9 cellular contexts compared by ENCODE assay signal in genomic region chr6:85464722-85465150, GRCh38. TPM values are rescaled to one million over a fixed set of nuclear protein-coding genes. Genes with fewer than 3 reads are reported as not detected.
A peak's percentile ranks its signal among the peaks of the same experiment; 100 is the strongest.
DNase-seq lines count a peak whose midpoint lies in the region; ATAC-seq and TF ChIP-seq lines count a peak whose summit lies in the region.
"Had no signal": no experiment of that assay in that cellular context is flagged by ENCODE, and none has a peak within 500 bp of the region (broad histone marks: within the 10 kb centered on the region; RNA-seq: fewer than 3 reads in every experiment).

No MANE protein-coding gene starts in this region.

- H3K4me3 ChIP-seq in KMS-11 (IDR thresholded peaks at IDR 0.05; ENCODE audit: insufficient read depth, low read depth, low read length): no peak overlapping the region

- no peak for TF ChIP-seq CTCF in KMS-11 (conservative IDR thresholded peaks at IDR 0.05; ENCODE audit: low read depth, low read length)

- H2AFZ ChIP-seq in KMS-11 (ENCODE audit: low read depth): no peak overlapping the region

- peaks cover 2% of the 10 kb centered on the region for H3K27me3 Mint-ChIP-seq in activated T-helper 1 cell treated with anti-CD3 and anti-CD28 coated beads, Interleukin-12 subunit alpha, Interleukin-12 subunit beta, Interleukin-2, Interleukin-4 antibody, amounts not matched to agents 30 ng/mL and 10 ng/mL and 1 ng/mL, durations not matched to agents 14 hours and 24 hours and 36 hours (ENCODE audit: insufficient read depth)

- 0 out of 2 replicates have a peak overlapping the region, but pooled peaks have one; percentile 68 for H3K4me2 ChIP-seq in KMS-11

- DNase-seq in AG08396 (ENCODE audit: low spot score) (peak; percentile 41), kidney tubule cell (ENCODE audit: low spot score) (peak; percentile 98)
- no peak for DNase-seq in activated T-helper 1 cell treated with anti-CD3 and anti-CD28 coated beads, Interleukin-12 subunit alpha, Interleukin-12 subunit beta, Interleukin-2, Interleukin-4 antibody, amounts not matched to agents 30 ng/mL and 10 ng/mL and 1 ng/mL, durations not matched to agents 14 hours and 24 hours and 36 hours (ENCODE audit: low spot score)
- no peak for DNase-seq in effector CD8-positive, alpha-beta T cell (lab: John Stamatoyannopoulos, UW)

- peaks cover 73% of the 10 kb centered on the region for H3K4me1 ChIP-seq in KMS-11 (ENCODE audit: low read depth, poor library complexity, severe bottlenecking)

- H3K79me2 ChIP-seq in KMS-11 (ENCODE audit: insufficient read depth, low read depth): no peaks in the 10 kb centered on the region

- H3K4me1 Mint-ChIP-seq in activated T-helper 1 cell treated with anti-CD3 and anti-CD28 coated beads, Interleukin-12 subunit alpha, Interleukin-12 subunit beta, Interleukin-2, Interleukin-4 antibody, amounts not matched to agents 30 ng/mL and 10 ng/mL and 1 ng/mL, durations not matched to agents 14 hours and 24 hours and 36 hours (ENCODE audit: low read depth): peaks cover 71% of the 10 kb centered on the region

- H3K9ac ChIP-seq in KMS-11: no peak overlapping the region

- H3K36me3 ChIP-seq in KMS-11 (ENCODE audit: insufficient read depth): no peaks in the 10 kb centered on the region

- no peaks in the 10 kb centered on the region for H3K27me3 ChIP-seq in KMS-11 (ENCODE audit: insufficient read depth, low read depth)

- H3K4me3 Mint-ChIP-seq in activated T-helper 1 cell treated with anti-CD3 and anti-CD28 coated beads, Interleukin-12 subunit alpha, Interleukin-12 subunit beta, Interleukin-2, Interleukin-4 antibody, amounts not matched to agents 30 ng/mL and 10 ng/mL and 1 ng/mL, durations not matched to agents 14 hours and 24 hours and 36 hours: peak overlapping the region; percentile 43
- H3K4me3 Mint-ChIP-seq: type B pancreatic cell had no signal

- ATAC-seq in GM18870 (IDR thresholded peaks at IDR 0.05; ENCODE audit: unreplicated experiment): no peak
- no peak for ATAC-seq in GM18520 (IDR thresholded peaks at IDR 0.05; ENCODE audit: unreplicated experiment)
- ATAC-seq in HG03097 (IDR thresholded peaks at IDR 0.05; ENCODE audit: low FRiP score, unreplicated experiment): no peak

- peaks cover 11% of the 10 kb centered on the region for H3K36me3 Mint-ChIP-seq in activated T-helper 1 cell treated with anti-CD3 and anti-CD28 coated beads, Interleukin-12 subunit alpha, Interleukin-12 subunit beta, Interleukin-2, Interleukin-4 antibody, amounts not matched to agents 30 ng/mL and 10 ng/mL and 1 ng/mL, durations not matched to agents 14 hours and 24 hours and 36 hours (ENCODE audit: low read depth)
- H3K36me3 Mint-ChIP-seq: type B pancreatic cell had no signal

- peak overlapping the region; percentile 90 for H3K27ac Mint-ChIP-seq in activated T-helper 1 cell treated with anti-CD3 and anti-CD28 coated beads, Interleukin-12 subunit alpha, Interleukin-12 subunit beta, Interleukin-2, Interleukin-4 antibody, amounts not matched to agents 30 ng/mL and 10 ng/mL and 1 ng/mL, durations not matched to agents 14 hours and 24 hours and 36 hours
- H3K27ac Mint-ChIP-seq: type B pancreatic cell had no signal

- no peak overlapping the region for H3K27ac ChIP-seq in KMS-11

- no peaks in the 10 kb centered on the region for H3K9me3 Mint-ChIP-seq in activated T-helper 1 cell treated with anti-CD3 and anti-CD28 coated beads, Interleukin-12 subunit alpha, Interleukin-12 subunit beta, Interleukin-2, Interleukin-4 antibody, amounts not matched to agents 30 ng/mL and 10 ng/mL and 1 ng/mL, durations not matched to agents 14 hours and 24 hours and 36 hours
- H3K9me3 Mint-ChIP-seq: type B pancreatic cell had no signal

- intact Hi-C loops in activated T-helper 1 cell treated with anti-CD3 and anti-CD28 coated beads, Interleukin-12 subunit alpha, Interleukin-12 subunit beta, Interleukin-2, Interleukin-4 antibody, amounts not matched to agents 30 ng/mL and 10 ng/mL and 1 ng/mL, durations not matched to agents 14 hours and 24 hours and 36 hours (cut with micrococcal nuclease): loop anchor here (1.0 to 5.0 kb wide), 7 partner anchors 19 to 1237 kb away; partner anchors contain the start of genes CEP162 and SYNCRIP

- no peaks in the 10 kb centered on the region for H4K20me1 ChIP-seq in KMS-11 (ENCODE audit: insufficient read depth)

RNA-seq across cellular contexts. Expression of gene NT5E, which starts 14.9 kb away (rescaled TPM):
- 12.5 and 15.2 TPM in 2 replicates for total RNA-seq in activated T-helper 1 cell treated with anti-CD3 and anti-CD28 coated beads, Interleukin-12 subunit alpha, Interleukin-12 subunit beta, Interleukin-2, Interleukin-4 antibody, amounts not matched to agents 30 ng/mL and 10 ng/mL and 1 ng/mL, durations not matched to agents 14 hours and 24 hours and 36 hours

Comparison
In these comparisons a context has a peak if more than half of its experiments do, and no peak if none do; other contexts are left out.
1. DNase-seq: peak in AG08396 (single experiment) and kidney tubule cell (single experiment); none in activated T-helper 1 cell treated with anti-CD3 and anti-CD28 coated beads, Interleukin-12 subunit alpha, Interleukin-12 subunit beta, Interleukin-2, Interleukin-4 antibody, amounts not matched to agents 30 ng/mL and 10 ng/mL and 1 ng/mL, durations not matched to agents 14 hours and 24 hours and 36 hours (single experiment) and effector CD8-positive, alpha-beta T cell (single experiment).